Comparison of ENCODE assay signal across 2 cellular contexts in the genomic region with DNA sequence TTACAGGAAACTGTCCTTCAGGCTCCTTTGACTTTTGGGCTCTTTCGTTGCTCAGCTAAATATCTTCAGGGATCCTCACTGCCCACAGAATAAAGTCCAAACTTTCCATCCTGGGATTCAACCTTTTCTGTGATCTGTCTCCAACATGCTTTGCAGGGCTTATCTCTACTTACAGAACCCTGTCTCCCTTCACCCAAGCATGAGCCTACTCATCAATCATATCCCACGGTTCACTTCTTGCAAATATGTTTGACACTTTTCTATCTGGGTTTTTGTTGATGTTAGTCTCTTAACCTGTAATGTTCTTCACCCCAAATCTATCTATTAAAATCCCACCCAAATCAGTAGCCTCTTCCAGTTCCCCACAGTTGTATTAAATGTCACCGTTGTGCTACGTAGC.
A peak's percentile ranks its signal among the peaks of the same experiment; 100 is the strongest.
TF ChIP-seq lines count a peak whose summit lies in the region.

No MANE protein-coding gene starts in this region.

TF ChIP-seq in IMR-90, 13 proteins besides CTCF, POLR2A, EP300 and RAD21 (continued from another document):
- TF ChIP-seq, protein P1, sequence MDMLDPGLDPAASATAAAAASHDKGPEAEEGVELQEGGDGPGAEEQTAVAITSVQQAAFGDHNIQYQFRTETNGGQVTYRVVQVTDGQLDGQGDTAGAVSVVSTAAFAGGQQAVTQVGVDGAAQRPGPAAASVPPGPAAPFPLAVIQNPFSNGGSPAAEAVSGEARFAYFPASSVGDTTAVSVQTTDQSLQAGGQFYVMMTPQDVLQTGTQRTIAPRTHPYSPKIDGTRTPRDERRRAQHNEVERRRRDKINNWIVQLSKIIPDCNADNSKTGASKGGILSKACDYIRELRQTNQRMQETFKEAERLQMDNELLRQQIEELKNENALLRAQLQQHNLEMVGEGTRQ (IDR thresholded peaks at IDR 0.05; ENCODE audit: low read depth, low read length): no peak
- TF ChIP-seq RFX5 (IDR thresholded peaks at IDR 0.05; ENCODE audit: low read depth, low read length) (no peak), MAFK (IDR thresholded peaks at IDR 0.05; ENCODE audit: low read depth, low read length) (no peak), MAZ (IDR thresholded peaks at IDR 0.05; ENCODE audit: borderline replicate concordance, low read depth, low read length) (no peak), FOS (IDR thresholded peaks at IDR 0.05; ENCODE audit: low read depth, low read length) (no peak), SMC3 (IDR thresholded peaks at IDR 0.05; ENCODE audit: low read depth, low read length) (no peak), MXI1 (IDR thresholded peaks at IDR 0.05; ENCODE audit: borderline replicate concordance, low read depth, low read length) (no peak), CHD1 (IDR thresholded peaks at IDR 0.05; ENCODE audit: low read depth, low read length) (no peak), BHLHE40 (IDR thresholded peaks at IDR 0.05; ENCODE audit: low read depth, low read length) (no peak), NFE2L2 (IDR thresholded peaks at IDR 0.05; ENCODE audit: low read depth, low read length) (no peak)
- TF ChIP-seq, protein P2, sequence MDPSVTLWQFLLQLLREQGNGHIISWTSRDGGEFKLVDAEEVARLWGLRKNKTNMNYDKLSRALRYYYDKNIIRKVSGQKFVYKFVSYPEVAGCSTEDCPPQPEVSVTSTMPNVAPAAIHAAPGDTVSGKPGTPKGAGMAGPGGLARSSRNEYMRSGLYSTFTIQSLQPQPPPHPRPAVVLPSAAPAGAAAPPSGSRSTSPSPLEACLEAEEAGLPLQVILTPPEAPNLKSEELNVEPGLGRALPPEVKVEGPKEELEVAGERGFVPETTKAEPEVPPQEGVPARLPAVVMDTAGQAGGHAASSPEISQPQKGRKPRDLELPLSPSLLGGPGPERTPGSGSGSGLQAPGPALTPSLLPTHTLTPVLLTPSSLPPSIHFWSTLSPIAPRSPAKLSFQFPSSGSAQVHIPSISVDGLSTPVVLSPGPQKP (IDR thresholded peaks at IDR 0.05; ENCODE audit: borderline replicate concordance, low read depth, low read length): no peak

TF ChIP-seq in K562, 482 proteins besides CTCF, POLR2A, EP300 and RAD21 (continued from another document and continues in another):
- no peak for TF ChIP-seq TRIM28 (IDR thresholded peaks at IDR 0.05)
- TF ChIP-seq ZBTB1 (CRISPR knock-in tag; IDR thresholded peaks at IDR 0.05; ENCODE audit: borderline replicate concordance, low read depth): no peak
- no peak for TF ChIP-seq FOXJ3 (CRISPR knock-in tag; IDR thresholded peaks at IDR 0.05)
- TF ChIP-seq HCFC1 (IDR thresholded peaks at IDR 0.05; ENCODE audit: low read depth, low read length): no peak
- no peak for TF ChIP-seq RHOXF2B (CRISPR knock-in tag; conservative IDR thresholded peaks at IDR 0.05)
- no peak for TF ChIP-seq RBM15 (IDR thresholded peaks at IDR 0.05; ENCODE audit: insufficient read depth, low read length)
- TF ChIP-seq, protein P3, sequence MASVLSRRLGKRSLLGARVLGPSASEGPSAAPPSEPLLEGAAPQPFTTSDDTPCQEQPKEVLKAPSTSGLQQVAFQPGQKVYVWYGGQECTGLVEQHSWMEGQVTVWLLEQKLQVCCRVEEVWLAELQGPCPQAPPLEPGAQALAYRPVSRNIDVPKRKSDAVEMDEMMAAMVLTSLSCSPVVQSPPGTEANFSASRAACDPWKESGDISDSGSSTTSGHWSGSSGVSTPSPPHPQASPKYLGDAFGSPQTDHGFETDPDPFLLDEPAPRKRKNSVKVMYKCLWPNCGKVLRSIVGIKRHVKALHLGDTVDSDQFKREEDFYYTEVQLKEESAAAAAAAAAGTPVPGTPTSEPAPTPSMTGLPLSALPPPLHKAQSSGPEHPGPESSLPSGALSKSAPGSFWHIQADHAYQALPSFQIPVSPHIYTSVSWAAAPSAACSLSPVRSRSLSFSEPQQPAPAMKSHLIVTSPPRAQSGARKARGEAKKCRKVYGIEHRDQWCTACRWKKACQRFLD (CRISPR knock-in tag; IDR thresholded peaks at IDR 0.05): no peak
- TF ChIP-seq, protein P4, sequence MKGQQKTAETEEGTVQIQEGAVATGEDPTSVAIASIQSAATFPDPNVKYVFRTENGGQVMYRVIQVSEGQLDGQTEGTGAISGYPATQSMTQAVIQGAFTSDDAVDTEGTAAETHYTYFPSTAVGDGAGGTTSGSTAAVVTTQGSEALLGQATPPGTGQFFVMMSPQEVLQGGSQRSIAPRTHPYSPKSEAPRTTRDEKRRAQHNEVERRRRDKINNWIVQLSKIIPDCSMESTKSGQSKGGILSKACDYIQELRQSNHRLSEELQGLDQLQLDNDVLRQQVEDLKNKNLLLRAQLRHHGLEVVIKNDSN (CRISPR knock-in tag; IDR thresholded peaks at IDR 0.05): no peak
- TF ChIP-seq, protein P5, sequence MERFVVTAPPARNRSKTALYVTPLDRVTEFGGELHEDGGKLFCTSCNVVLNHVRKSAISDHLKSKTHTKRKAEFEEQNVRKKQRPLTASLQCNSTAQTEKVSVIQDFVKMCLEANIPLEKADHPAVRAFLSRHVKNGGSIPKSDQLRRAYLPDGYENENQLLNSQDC (CRISPR knock-in tag; IDR thresholded peaks at IDR 0.05): no peak
- TF ChIP-seq, protein P6, sequence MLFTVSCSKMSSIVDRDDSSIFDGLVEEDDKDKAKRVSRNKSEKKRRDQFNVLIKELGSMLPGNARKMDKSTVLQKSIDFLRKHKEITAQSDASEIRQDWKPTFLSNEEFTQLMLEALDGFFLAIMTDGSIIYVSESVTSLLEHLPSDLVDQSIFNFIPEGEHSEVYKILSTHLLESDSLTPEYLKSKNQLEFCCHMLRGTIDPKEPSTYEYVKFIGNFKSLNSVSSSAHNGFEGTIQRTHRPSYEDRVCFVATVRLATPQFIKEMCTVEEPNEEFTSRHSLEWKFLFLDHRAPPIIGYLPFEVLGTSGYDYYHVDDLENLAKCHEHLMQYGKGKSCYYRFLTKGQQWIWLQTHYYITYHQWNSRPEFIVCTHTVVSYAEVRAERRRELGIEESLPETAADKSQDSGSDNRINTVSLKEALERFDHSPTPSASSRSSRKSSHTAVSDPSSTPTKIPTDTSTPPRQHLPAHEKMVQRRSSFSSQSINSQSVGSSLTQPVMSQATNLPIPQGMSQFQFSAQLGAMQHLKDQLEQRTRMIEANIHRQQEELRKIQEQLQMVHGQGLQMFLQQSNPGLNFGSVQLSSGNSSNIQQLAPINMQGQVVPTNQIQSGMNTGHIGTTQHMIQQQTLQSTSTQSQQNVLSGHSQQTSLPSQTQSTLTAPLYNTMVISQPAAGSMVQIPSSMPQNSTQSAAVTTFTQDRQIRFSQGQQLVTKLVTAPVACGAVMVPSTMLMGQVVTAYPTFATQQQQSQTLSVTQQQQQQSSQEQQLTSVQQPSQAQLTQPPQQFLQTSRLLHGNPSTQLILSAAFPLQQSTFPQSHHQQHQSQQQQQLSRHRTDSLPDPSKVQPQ (CRISPR knock-in tag; IDR thresholded peaks at IDR 0.05; ENCODE audit: borderline replicate concordance): no peak
- no peak for TF ChIP-seq PTTG1 (tag; IDR thresholded peaks at IDR 0.05; ENCODE audit: low read depth)
- no peak for TF ChIP-seq ZNF764 (CRISPR knock-in tag; IDR thresholded peaks at IDR 0.05; ENCODE audit: low read depth)
- TF ChIP-seq BRD9 (IDR thresholded peaks at IDR 0.05; ENCODE audit: low read depth, partially characterized antibody): no peak
- TF ChIP-seq KDM1A (IDR thresholded peaks at IDR 0.05): 0 out of 4 replicates have a peak, but pooled peaks of 1 of the 2 experiments have one; percentile 16
- no peak for TF ChIP-seq NUFIP1 (IDR thresholded peaks at IDR 0.05; ENCODE audit: partially characterized antibody)
- TF ChIP-seq, protein P7, sequence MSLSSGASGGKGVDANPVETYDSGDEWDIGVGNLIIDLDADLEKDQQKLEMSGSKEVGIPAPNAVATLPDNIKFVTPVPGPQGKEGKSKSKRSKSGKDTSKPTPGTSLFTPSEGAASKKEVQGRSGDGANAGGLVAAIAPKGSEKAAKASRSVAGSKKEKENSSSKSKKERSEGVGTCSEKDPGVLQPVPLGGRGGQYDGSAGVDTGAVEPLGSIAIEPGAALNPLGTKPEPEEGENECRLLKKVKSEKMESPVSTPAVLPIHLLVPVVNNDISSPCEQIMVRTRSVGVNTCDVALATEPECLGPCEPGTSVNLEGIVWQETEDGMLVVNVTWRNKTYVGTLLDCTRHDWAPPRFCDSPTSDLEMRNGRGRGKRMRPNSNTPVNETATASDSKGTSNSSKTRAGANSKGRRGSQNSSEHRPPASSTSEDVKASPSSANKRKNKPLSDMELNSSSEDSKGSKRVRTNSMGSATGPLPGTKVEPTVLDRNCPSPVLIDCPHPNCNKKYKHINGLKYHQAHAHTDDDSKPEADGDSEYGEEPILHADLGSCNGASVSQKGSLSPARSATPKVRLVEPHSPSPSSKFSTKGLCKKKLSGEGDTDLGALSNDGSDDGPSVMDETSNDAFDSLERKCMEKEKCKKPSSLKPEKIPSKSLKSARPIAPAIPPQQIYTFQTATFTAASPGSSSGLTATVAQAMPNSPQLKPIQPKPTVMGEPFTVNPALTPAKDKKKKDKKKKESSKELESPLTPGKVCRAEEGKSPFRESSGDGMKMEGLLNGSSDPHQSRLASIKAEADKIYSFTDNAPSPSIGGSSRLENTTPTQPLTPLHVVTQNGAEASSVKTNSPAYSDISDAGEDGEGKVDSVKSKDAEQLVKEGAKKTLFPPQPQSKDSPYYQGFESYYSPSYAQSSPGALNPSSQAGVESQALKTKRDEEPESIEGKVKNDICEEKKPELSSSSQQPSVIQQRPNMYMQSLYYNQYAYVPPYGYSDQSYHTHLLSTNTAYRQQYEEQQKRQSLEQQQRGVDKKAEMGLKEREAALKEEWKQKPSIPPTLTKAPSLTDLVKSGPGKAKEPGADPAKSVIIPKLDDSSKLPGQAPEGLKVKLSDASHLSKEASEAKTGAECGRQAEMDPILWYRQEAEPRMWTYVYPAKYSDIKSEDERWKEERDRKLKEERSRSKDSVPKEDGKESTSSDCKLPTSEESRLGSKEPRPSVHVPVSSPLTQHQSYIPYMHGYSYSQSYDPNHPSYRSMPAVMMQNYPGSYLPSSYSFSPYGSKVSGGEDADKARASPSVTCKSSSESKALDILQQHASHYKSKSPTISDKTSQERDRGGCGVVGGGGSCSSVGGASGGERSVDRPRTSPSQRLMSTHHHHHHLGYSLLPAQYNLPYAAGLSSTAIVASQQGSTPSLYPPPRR (CRISPR knock-in tag; IDR thresholded peaks at IDR 0.05; ENCODE audit: borderline replicate concordance): no peak
- TF ChIP-seq GATAD2B (IDR thresholded peaks at IDR 0.05; ENCODE audit: borderline replicate concordance): no peak
- no peak for TF ChIP-seq ZNF140 (CRISPR knock-in tag; IDR thresholded peaks at IDR 0.05)
- TF ChIP-seq TCF7L2 (IDR thresholded peaks at IDR 0.05; ENCODE audit: low read depth, low read length): no peak
- TF ChIP-seq ZNF239 (CRISPR knock-in tag; IDR thresholded peaks at IDR 0.05): no peak
- TF ChIP-seq NFXL1 (CRISPR knock-in tag; IDR thresholded peaks at IDR 0.05): no peak
- no peak for TF ChIP-seq TEAD1 (CRISPR knock-in tag; IDR thresholded peaks at IDR 0.05)
- 0 out of 2 replicates have a peak, but pooled peaks have one; percentile 39 for TF ChIP-seq MTA2 (IDR thresholded peaks at IDR 0.05; ENCODE audit: low read depth)
- no peak for TF ChIP-seq RFX1 (IDR thresholded peaks at IDR 0.05)
- TF ChIP-seq TEAD2 (tag; IDR thresholded peaks at IDR 0.05): no peak
- TF ChIP-seq, protein P8, sequence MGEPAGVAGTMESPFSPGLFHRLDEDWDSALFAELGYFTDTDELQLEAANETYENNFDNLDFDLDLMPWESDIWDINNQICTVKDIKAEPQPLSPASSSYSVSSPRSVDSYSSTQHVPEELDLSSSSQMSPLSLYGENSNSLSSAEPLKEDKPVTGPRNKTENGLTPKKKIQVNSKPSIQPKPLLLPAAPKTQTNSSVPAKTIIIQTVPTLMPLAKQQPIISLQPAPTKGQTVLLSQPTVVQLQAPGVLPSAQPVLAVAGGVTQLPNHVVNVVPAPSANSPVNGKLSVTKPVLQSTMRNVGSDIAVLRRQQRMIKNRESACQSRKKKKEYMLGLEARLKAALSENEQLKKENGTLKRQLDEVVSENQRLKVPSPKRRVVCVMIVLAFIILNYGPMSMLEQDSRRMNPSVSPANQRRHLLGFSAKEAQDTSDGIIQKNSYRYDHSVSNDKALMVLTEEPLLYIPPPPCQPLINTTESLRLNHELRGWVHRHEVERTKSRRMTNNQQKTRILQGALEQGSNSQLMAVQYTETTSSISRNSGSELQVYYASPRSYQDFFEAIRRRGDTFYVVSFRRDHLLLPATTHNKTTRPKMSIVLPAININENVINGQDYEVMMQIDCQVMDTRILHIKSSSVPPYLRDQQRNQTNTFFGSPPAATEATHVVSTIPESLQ (CRISPR knock-in tag; IDR thresholded peaks at IDR 0.05): no peak
- TF ChIP-seq, protein P9, sequence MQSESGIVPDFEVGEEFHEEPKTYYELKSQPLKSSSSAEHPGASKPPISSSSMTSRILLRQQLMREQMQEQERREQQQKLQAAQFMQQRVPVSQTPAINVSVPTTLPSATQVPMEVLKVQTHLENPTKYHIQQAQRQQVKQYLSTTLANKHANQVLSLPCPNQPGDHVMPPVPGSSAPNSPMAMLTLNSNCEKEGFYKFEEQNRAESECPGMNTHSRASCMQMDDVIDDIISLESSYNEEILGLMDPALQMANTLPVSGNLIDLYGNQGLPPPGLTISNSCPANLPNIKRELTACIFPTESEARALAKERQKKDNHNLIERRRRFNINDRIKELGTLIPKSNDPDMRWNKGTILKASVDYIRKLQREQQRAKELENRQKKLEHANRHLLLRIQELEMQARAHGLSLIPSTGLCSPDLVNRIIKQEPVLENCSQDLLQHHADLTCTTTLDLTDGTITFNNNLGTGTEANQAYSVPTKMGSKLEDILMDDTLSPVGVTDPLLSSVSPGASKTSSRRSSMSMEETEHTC (IDR thresholded peaks at IDR 0.05): no peak
- no peak for TF ChIP-seq TOE1 (IDR thresholded peaks at IDR 0.05; ENCODE audit: borderline replicate concordance)
- no peak for TF ChIP-seq TOE1 (CRISPR knock-in tag; IDR thresholded peaks at IDR 0.05; ENCODE audit: borderline replicate concordance, low read depth)
- TF ChIP-seq, protein P10, sequence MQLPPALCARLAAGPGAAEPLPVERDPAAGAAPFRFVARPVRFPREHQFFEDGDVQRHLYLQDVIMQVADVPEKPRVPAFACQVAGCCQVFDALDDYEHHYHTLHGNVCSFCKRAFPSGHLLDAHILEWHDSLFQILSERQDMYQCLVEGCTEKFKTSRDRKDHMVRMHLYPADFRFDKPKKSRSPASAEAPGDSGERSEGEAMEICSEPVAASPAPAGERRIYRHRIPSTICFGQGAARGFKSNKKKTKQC (CRISPR knock-in tag; IDR thresholded peaks at IDR 0.05): no peak
- no peak for TF ChIP-seq NFIX (CRISPR knock-in tag; IDR thresholded peaks at IDR 0.05; ENCODE audit: low read depth)
- TF ChIP-seq PRMT5 (CRISPR knock-in tag; IDR thresholded peaks at IDR 0.05): no peak
- no peak for TF ChIP-seq MEF2D (tag; conservative IDR thresholded peaks at IDR 0.05; ENCODE audit: low read depth)
- TF ChIP-seq, protein P11, sequence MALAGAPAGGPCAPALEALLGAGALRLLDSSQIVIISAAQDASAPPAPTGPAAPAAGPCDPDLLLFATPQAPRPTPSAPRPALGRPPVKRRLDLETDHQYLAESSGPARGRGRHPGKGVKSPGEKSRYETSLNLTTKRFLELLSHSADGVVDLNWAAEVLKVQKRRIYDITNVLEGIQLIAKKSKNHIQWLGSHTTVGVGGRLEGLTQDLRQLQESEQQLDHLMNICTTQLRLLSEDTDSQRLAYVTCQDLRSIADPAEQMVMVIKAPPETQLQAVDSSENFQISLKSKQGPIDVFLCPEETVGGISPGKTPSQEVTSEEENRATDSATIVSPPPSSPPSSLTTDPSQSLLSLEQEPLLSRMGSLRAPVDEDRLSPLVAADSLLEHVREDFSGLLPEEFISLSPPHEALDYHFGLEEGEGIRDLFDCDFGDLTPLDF (CRISPR knock-in tag; IDR thresholded peaks at IDR 0.05): no peak
- TF ChIP-seq CBFA2T3 (IDR thresholded peaks at IDR 0.05): peak; percentile 76
